In genomic region chr14:89267163-89267562, GRCh38 we compare ENCODE assay signal across 34 cellular contexts.
DNase-seq lines count a peak whose midpoint lies in the region; ATAC-seq, FAIRE-seq and TF ChIP-seq lines count a peak whose summit lies in the region.
"Had no signal": no experiment of that assay in that cellular context is flagged by ENCODE, and none has a peak within 500 bp of the region (broad histone marks: within the 10 kb centered on the region; RNA-seq: fewer than 3 reads in every experiment).

No MANE protein-coding gene starts in this region.

- H3K56ac ChIP-seq in mesendoderm (ENCODE audit: low read length): no peak overlapping the region

- H3K4me1 ChIP-seq in K562 (replicated peaks in 1 of 2; ENCODE audit: control insufficient read depth in 2 of 2, insufficient read depth in 2 of 2, low read length in 2 of 2): no peaks in the 10 kb centered on the region
- H3K4me1 ChIP-seq in mesendoderm (ENCODE audit: control insufficient read depth, low read depth, low read length): peaks cover 14% of the 10 kb centered on the region
- H3K4me1 ChIP-seq: uterus had no signal

- H3K4me3 ChIP-seq in K562: no peak overlapping the region
- H3K4me3 ChIP-seq in mesendoderm (ENCODE audit: low read length): no peak overlapping the region
- H3K4me3 ChIP-seq: adrenal gland, ovary, PC-9, suprapubic skin, uterus had no signal

- H3K36me3 ChIP-seq in K562 (ENCODE audit: control insufficient read depth, insufficient read depth, low read length): no peaks in the 10 kb centered on the region
- H3K36me3 ChIP-seq in mesendoderm (ENCODE audit: control insufficient read depth, insufficient read depth, low read length): no peaks in the 10 kb centered on the region
- H3K36me3 ChIP-seq: adrenal gland, ovary, suprapubic skin, uterus had no signal

- BruUV-seq in K562 (replicated peaks; lab: Mats Ljungman, UMichigan): no TSS peak

- H3K27me3 ChIP-seq in K562 (ENCODE audit: control insufficient read depth in 2 of 2, insufficient read depth in 2 of 2, low read length in 2 of 2) (peaks cover 0 to 4% of the 10 kb centered on the region in 2 experiments; a peak in 2 of 5 replicates), mesendoderm (ENCODE audit: insufficient read depth, low read length, poor library complexity) (no peaks in the 10 kb centered on the region)
- H3K27me3 ChIP-seq: adrenal gland, ovary, suprapubic skin, uterus had no signal

- H3K9me1 ChIP-seq in K562 (ENCODE audit: control insufficient read depth, insufficient read depth, low read length): no peaks in the 10 kb centered on the region

- POLR2A ChIA-PET in K562 (lab: Yijun Ruan, JAX): no interaction called here

- in situ Hi-C loops in K562 (cut with MboI): no loop called here
- in situ Hi-C loops in GM13977 (cut with MboI; ENCODE audit: low pct_unique_long_range_greater_than_20kb, low sequenced_read_pairs, unreplicated experiment): no loop called here

- H3K36me3 Mint-ChIP-seq in activated naive CD8-positive, alpha-beta T cell: peaks cover 15% of the 10 kb centered on the region
- H3K36me3 Mint-ChIP-seq in activated naive CD8-positive, alpha-beta T cell treated with anti-CD3 and anti-CD28 coated beads for 36 hours: peaks cover 33% of the 10 kb centered on the region
- peaks cover 19% of the 10 kb centered on the region for H3K36me3 Mint-ChIP-seq in activated T-cell treated with anti-CD3 and anti-CD28 coated beads, Interleukin-2, amount 50 U/mL, for 4 hours (ENCODE audit: insufficient read depth)

- intact Hi-C loops in K562 (cut with micrococcal nuclease): no loop called here

- H3K4me2 ChIP-seq in K562 (ENCODE audit: insufficient read depth, low read length) (no peak overlapping the region), mesendoderm (ENCODE audit: low read length) (no peak overlapping the region)
- H3K4me2 ChIP-seq: PC-9, SK-N-SH had no signal

- no peaks in the 10 kb centered on the region for H3K9me3 Mint-ChIP-seq in activated naive CD8-positive, alpha-beta T cell (ENCODE audit: low read depth)
- H3K9me3 Mint-ChIP-seq in activated naive CD8-positive, alpha-beta T cell treated with anti-CD3 and anti-CD28 coated beads for 36 hours: peaks cover 4% of the 10 kb centered on the region
- no peaks in the 10 kb centered on the region for H3K9me3 Mint-ChIP-seq in activated T-cell treated with anti-CD3 and anti-CD28 coated beads, Interleukin-2, amount 50 U/mL, for 4 hours
- H3K9me3 Mint-ChIP-seq: CD4-positive, alpha-beta T cell; immature natural killer cell; neural crest cell; stimulated activated effector memory CD8-positive, alpha-beta T cell treated with anti-CD3 and anti-CD28 coated beads, Interleukin-12 subunit alpha, Interleukin-12 subunit beta, amount 100 ng/mL, for 72 hours; T-helper 1 cell treated with Interleukin-12 subunit alpha and Interleukin-12 subunit beta and Interleukin-4 antibody, amounts not matched to agents 30 μg/mL and 1 μg/mL, for 36 hours had no signal

- no peak overlapping the region for H3K18ac ChIP-seq in mesendoderm (ENCODE audit: low read length)

- H3K27ac ChIP-seq in K562 (ENCODE audit: extremely low read depth, low read depth, low read length) (no peak overlapping the region), mesendoderm (ENCODE audit: low read depth, low read length) (no peak overlapping the region)
- H3K27ac ChIP-seq: adrenal gland, epithelial cell of prostate, ovary, PC-9, suprapubic skin, uterus had no signal

- H3K4ac ChIP-seq in mesendoderm (ENCODE audit: low read depth, low read length): no peak overlapping the region

- FAIRE-seq in K562 (lab: Jason Lieb, UNC): no peak
- FAIRE-seq: GM18507, GM19239, TTC549 had no signal

- no peak overlapping the region for H2BK120ac ChIP-seq in mesendoderm (ENCODE audit: low read depth, low read length)

- 2% methylated on average over 6 of the region's 7 CpGs for WGBS in K562 (ENCODE audit: insufficient coverage, low coverage, missing lambda C conversion rate)
- WGBS in mesendoderm (ENCODE audit: extremely low coverage, insufficient coverage, low lambda C conversion rate): no CpG with 5 or more reads among the region's 7 CpGs

- CTCF ChIA-PET in K562 (lab: Yijun Ruan, JAX; ENCODE audit: low intra/inter-chr PET ratio): no interaction called here

- H3K4me1 Mint-ChIP-seq in activated naive CD8-positive, alpha-beta T cell (ENCODE audit: low read depth): peaks cover 75% of the 10 kb centered on the region
- H3K4me1 Mint-ChIP-seq in activated naive CD8-positive, alpha-beta T cell treated with anti-CD3 and anti-CD28 coated beads for 36 hours: peaks cover 58% of the 10 kb centered on the region
- H3K4me1 Mint-ChIP-seq in activated T-cell treated with anti-CD3 and anti-CD28 coated beads, Interleukin-2, amount 50 U/mL, for 4 hours (ENCODE audit: low read depth): peaks cover 57% of the 10 kb centered on the region

- H3K23ac ChIP-seq in mesendoderm (ENCODE audit: low read length): no peak overlapping the region

- H4K5ac ChIP-seq in mesendoderm (ENCODE audit: low read length): no peak overlapping the region

- H3K9ac ChIP-seq in K562 (ENCODE audit: insufficient read depth in 1 of 2, low read depth in 2 of 2, low read length in 2 of 2) (no peak overlapping the region), mesendoderm (ENCODE audit: low read length) (no peak overlapping the region)
- H3K9ac ChIP-seq: SK-N-SH had no signal

- H3K9me3 ChIP-seq in K562 (replicated peaks; ENCODE audit: control insufficient read depth, insufficient read depth, low read depth, low read length): no peaks in the 10 kb centered on the region
- H3K9me3 ChIP-seq: adrenal gland, ovary, SK-N-SH, suprapubic skin, uterus had no signal

- H3K27me3 Mint-ChIP-seq in activated naive CD8-positive, alpha-beta T cell: no peaks in the 10 kb centered on the region
- no peaks in the 10 kb centered on the region for H3K27me3 Mint-ChIP-seq in activated naive CD8-positive, alpha-beta T cell treated with anti-CD3 and anti-CD28 coated beads for 36 hours
- no peaks in the 10 kb centered on the region for H3K27me3 Mint-ChIP-seq in activated T-cell treated with anti-CD3 and anti-CD28 coated beads, Interleukin-2, amount 50 U/mL, for 4 hours (ENCODE audit: low read depth)
- H3K27me3 Mint-ChIP-seq: activated CD8-positive, alpha-beta T cell treated with anti-CD3 and anti-CD28 coated beads for 36 hours; CD4-positive, alpha-beta T cell had no signal

- H4K20me1 ChIP-seq in K562 (replicated peaks; ENCODE audit: control insufficient read depth, insufficient read depth, low read length): no peaks in the 10 kb centered on the region

- H4K8ac ChIP-seq in mesendoderm (ENCODE audit: low read depth, low read length): no peak overlapping the region

- no peak overlapping the region for H2BK5ac ChIP-seq in mesendoderm (ENCODE audit: low read length)

- DNase-seq in activated naive CD8-positive, alpha-beta T cell treated with anti-CD3 and anti-CD28 coated beads for 36 hours: no peak
- no peak for DNase-seq in K562 (ENCODE audit: extremely low read depth in 1 of 4, low spot score in 3 of 4)
- peak; percentile 49 for DNase-seq in mesendoderm
- no peak for DNase-seq in DMS79 (lab: John Stamatoyannopoulos, UW)
- no peak for DNase-seq in T-helper 1 cell
- DNase-seq in GM13977 (ENCODE audit: low spot score): no peak
- no peak for DNase-seq in activated T-cell treated with anti-CD3 and anti-CD28 coated beads, Interleukin-2, amount 50 U/mL, for 4 hours
- DNase-seq: activated CD8-positive, alpha-beta T cell treated with anti-CD3 and anti-CD28 coated beads for 36 hours; activated gamma-delta T cell treated with Interleukin-2 at 50 U/mL for 16 hours; AML-193; CD4-positive, alpha-beta T cell; effector CD8-positive, alpha-beta T cell; hippocampal formation; immature natural killer cell; MM.1S; NCI-H2029; NCI-H524 treated with DMSO at 0.1 percent for 48 hours; NK-92 treated with Interleukin-12 subunit alpha and Interleukin-12 subunit beta, amount 100 ng/mL, for 24 hours; ovary; PC-9; SK-N-SH; stimulated activated CD4-positive, alpha-beta T cell treated with anti-CD3 and anti-CD28 coated beads, Interleukin-15, amount 100 ng/mL, for 24 hours; uterus had no signal

- no peak for ATAC-seq in K562
- ATAC-seq in activated T-cell treated with anti-CD3 and anti-CD28 coated beads, Interleukin-2, amount 50 U/mL, for 4 hours: no peak
- ATAC-seq: activated CD4-positive, CD25-positive, alpha-beta regulatory T cell treated with anti-CD3 and anti-CD28 coated beads, Interleukin-2, amount 50 U/mL, for 24 hours; activated CD8-positive, alpha-beta T cell treated with anti-CD3 and anti-CD28 coated beads for 36 hours; stimulated activated effector memory CD8-positive, alpha-beta T cell treated with anti-CD3 and anti-CD28 coated beads, Interleukin-12 subunit alpha, Interleukin-12 subunit beta, amount 100 ng/mL, for 72 hours had no signal

- no peak for TF ChIP-seq POLR2A in K562 (conservative IDR thresholded peaks at IDR 0.05)

- H3K79me2 ChIP-seq in K562 (ENCODE audit: control insufficient read depth, insufficient read depth, low read length) (no peaks in the 10 kb centered on the region), mesendoderm (ENCODE audit: control insufficient read depth, insufficient read depth, low read length) (peaks cover 35% of the 10 kb centered on the region)

- H3K79me1 ChIP-seq in mesendoderm (ENCODE audit: low read length): peaks cover 28% of the 10 kb centered on the region

- no peak overlapping the region for H2AK5ac ChIP-seq in mesendoderm (ENCODE audit: low read length)

- H2AFZ ChIP-seq in K562 (ENCODE audit: low read depth, low read length): no peak overlapping the region
- H2AFZ ChIP-seq: PC-9 had no signal

- H3K4me3 Mint-ChIP-seq in activated naive CD8-positive, alpha-beta T cell: no peak overlapping the region
- H3K4me3 Mint-ChIP-seq in activated naive CD8-positive, alpha-beta T cell treated with anti-CD3 and anti-CD28 coated beads for 36 hours: no peak overlapping the region
- H3K4me3 Mint-ChIP-seq in activated T-cell treated with anti-CD3 and anti-CD28 coated beads, Interleukin-2, amount 50 U/mL, for 4 hours: no peak overlapping the region
- H3K4me3 Mint-ChIP-seq: activated CD8-positive, alpha-beta T cell treated with anti-CD3 and anti-CD28 coated beads for 36 hours; CD4-positive, alpha-beta T cell; immature natural killer cell; neural crest cell; stimulated activated effector memory CD8-positive, alpha-beta T cell treated with anti-CD3 and anti-CD28 coated beads, Interleukin-12 subunit alpha, Interleukin-12 subunit beta, amount 100 ng/mL, for 72 hours; T-helper 1 cell treated with Interleukin-12 subunit alpha and Interleukin-12 subunit beta and Interleukin-4 antibody, amounts not matched to agents 30 μg/mL and 1 μg/mL, for 36 hours had no signal

- TF ChIP-seq EP300 in K562 (IDR thresholded peaks at IDR 0.05; ENCODE audit: low read length): no peak

- TF ChIP-seq CTCF in K562 (IDR thresholded peaks at IDR 0.05 in 2 of 3, conservative IDR thresholded peaks at IDR 0.05 in 1 of 3; ENCODE audit: insufficient read depth in 2 of 3, low read depth in 1 of 3, low read length in 3 of 3) (no peak), GM13977 (IDR thresholded peaks at IDR 0.05; ENCODE audit: extremely low read depth, insufficient read depth, missing control alignments) (no peak)

- H3K27ac Mint-ChIP-seq in activated naive CD8-positive, alpha-beta T cell: peak overlapping the region; percentile 78
- no peak overlapping the region for H3K27ac Mint-ChIP-seq in activated naive CD8-positive, alpha-beta T cell treated with anti-CD3 and anti-CD28 coated beads for 36 hours
- H3K27ac Mint-ChIP-seq: activated CD8-positive, alpha-beta T cell treated with anti-CD3 and anti-CD28 coated beads for 36 hours; CD4-positive, alpha-beta T cell; T-helper 1 cell treated with Interleukin-12 subunit alpha and Interleukin-12 subunit beta and Interleukin-4 antibody, amounts not matched to agents 30 μg/mL and 1 μg/mL, for 36 hours had no signal

- H2BK15ac ChIP-seq in mesendoderm (replicated peaks; ENCODE audit: low read depth): no peak overlapping the region

- no peak for TF ChIP-seq RAD21 in K562 (CRISPR knock-in tag; conservative IDR thresholded peaks at IDR 0.05 in 1 of 2, IDR thresholded peaks at IDR 0.05 in 1 of 2)
